In the genomic region with DNA sequence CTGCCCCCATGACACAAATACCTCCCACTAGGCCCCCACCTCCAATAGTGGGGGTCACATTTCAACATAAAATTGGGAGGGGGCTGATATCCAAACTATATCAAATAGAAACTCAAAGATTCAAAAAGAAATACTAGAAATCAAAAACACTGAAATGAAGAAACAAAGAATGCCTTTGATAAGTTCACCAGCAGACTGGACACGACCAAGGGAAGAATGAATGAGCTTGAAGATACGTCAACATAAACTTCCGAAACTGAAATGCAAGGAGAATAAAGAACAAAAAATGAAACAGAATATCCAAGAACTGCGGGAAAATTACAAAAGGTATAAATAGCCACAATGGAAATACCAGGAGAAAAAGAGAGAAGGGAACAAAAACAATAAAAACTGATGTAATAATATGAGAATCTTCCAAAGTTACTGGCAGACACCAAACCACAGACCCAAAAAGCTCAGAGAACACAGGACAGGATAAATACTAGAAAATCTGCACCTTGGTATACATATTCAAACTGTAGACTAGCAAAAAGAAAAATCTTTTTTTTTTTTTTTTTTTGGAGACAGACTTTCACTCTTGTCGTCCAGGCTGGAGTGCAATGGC, we compare ENCODE assay signal across 25 cellular contexts.
"Had no signal": no experiment of that assay in that cellular context is flagged by ENCODE, and none has a peak within 500 bp of the region (broad histone marks: within the 10 kb centered on the region; RNA-seq: fewer than 3 reads in every experiment).

No MANE protein-coding gene starts in this region.

- H3K9me3 ChIP-seq: left lung, lower lobe of right lung, mucosa of descending colon, ovary, right atrium auricular region, right lobe of liver, uterus had no signal

- H3K9me3 Mint-ChIP-seq: immature natural killer cell; natural killer cell treated with Interleukin-12 subunit alpha and Interleukin-12 subunit beta and Interleukin-15 and Interleukin-18, amount 100 ng/mL, for 72 hours had no signal

- H3K27me3 ChIP-seq: left lung, ovary, right atrium auricular region, right lobe of liver, tibial nerve, uterus had no signal

- H3K4me3 Mint-ChIP-seq: immature natural killer cell; naive thymus-derived CD4-positive, alpha-beta T cell; natural killer cell treated with Interleukin-12 subunit alpha and Interleukin-12 subunit beta and Interleukin-15 and Interleukin-18, amount 100 ng/mL, for 72 hours; stimulated activated naive B cell treated with anti-CD40 and anti-IgM and Interleukin-4, amounts not matched to agents 10 μg/mL and 1 μg/mL and 100 μg/mL, for 72 hours; type B pancreatic cell had no signal

- H3K4me1 ChIP-seq: left lung, lower lobe of right lung, right lobe of liver, tibial nerve, uterus had no signal

- H3K36me3 ChIP-seq: left lung, lower lobe of right lung, ovary, right atrium auricular region, right lobe of liver, tibial nerve, uterus had no signal

- H3K27me3 Mint-ChIP-seq: progenitor cell of endocrine pancreas, type B pancreatic cell had no signal

- H3K36me3 Mint-ChIP-seq: immature natural killer cell; natural killer cell treated with Interleukin-12 subunit alpha and Interleukin-12 subunit beta and Interleukin-15 and Interleukin-18, amount 100 ng/mL, for 72 hours had no signal

- H3K27ac ChIP-seq: left lung, lower lobe of right lung, ovary, right lobe of liver, tibial nerve had no signal

- H3K4me1 Mint-ChIP-seq: immature natural killer cell; naive thymus-derived CD4-positive, alpha-beta T cell; stimulated activated naive B cell treated with anti-CD40 and anti-IgM and Interleukin-4, amounts not matched to agents 10 μg/mL and 1 μg/mL and 100 μg/mL, for 72 hours had no signal

- DNase-seq: hypothalamus; immature natural killer cell; kidney; left colon; left lung; lower lobe of right lung; mammary epithelial cell; mesendoderm; midbrain; mucosa of descending colon; naive thymus-derived CD4-positive, alpha-beta T cell; ovary; right lobe of liver; stimulated activated CD4-positive, alpha-beta T cell treated with anti-CD3 and anti-CD28 coated beads, Interleukin-12 subunit alpha, Interleukin-12 subunit beta, amount 100 ng/mL, for 4 hours; stimulated activated CD4-positive, alpha-beta T cell treated with anti-CD3 and anti-CD28 coated beads, Interleukin-15, amount 100 ng/mL, for 24 hours; stimulated activated CD4-positive, alpha-beta T cell treated with anti-CD3 and anti-CD28 coated beads, Interleukin-2, amount 100 ng/mL, for 24 hours; stimulated activated CD4-positive, alpha-beta T cell treated with anti-CD3 and anti-CD28 coated beads, Interleukin-4, amount 100 ng/mL, for 1 hour; stimulated activated naive B cell treated with anti-CD40 and anti-IgM and Interleukin-4, amounts not matched to agents 10 μg/mL and 1 μg/mL and 100 μg/mL, for 72 hours; stimulated activated naive CD8-positive, alpha-beta T cell treated with anti-CD3 and anti-CD28 coated beads, Interleukin-15, Interleukin-2, amounts not matched to agents 100 U/mL and 50 U/mL, for 24 hours; uterus had no signal

- H3K27ac Mint-ChIP-seq: immature natural killer cell; naive thymus-derived CD4-positive, alpha-beta T cell; natural killer cell treated with Interleukin-12 subunit alpha and Interleukin-12 subunit beta and Interleukin-15 and Interleukin-18, amount 100 ng/mL, for 72 hours; progenitor cell of endocrine pancreas; stimulated activated naive B cell treated with anti-CD40 and anti-IgM and Interleukin-4, amounts not matched to agents 10 μg/mL and 1 μg/mL and 100 μg/mL, for 72 hours; type B pancreatic cell had no signal

- H3K4me3 ChIP-seq: left lung, lower lobe of right lung, mucosa of descending colon, ovary, right atrium auricular region, right lobe of liver, tibial nerve, uterus had no signal
